18 cellular contexts compared by ENCODE assay signal in genomic region chr6:15493437-15494168, GRCh38.
DNase-seq lines count a peak whose midpoint lies in the region; ATAC-seq and TF ChIP-seq lines count a peak whose summit lies in the region.
"Had no signal": no experiment of that assay in that cellular context is flagged by ENCODE, and none has a peak within 500 bp of the region (broad histone marks: within the 10 kb centered on the region; RNA-seq: fewer than 3 reads in every experiment).

No MANE protein-coding gene starts in this region.

- 89 to 94% methylated on average over 9 of the region's 9 CpGs for WGBS in upper lobe of left lung, 2 donors

- H3K27ac ChIP-seq in SJCRH30 (no peak overlapping the region), upper lobe of left lung (no peak overlapping the region)
- H3K27ac ChIP-seq: C4-2B, hepatocyte, left ventricle myocardium inferior had no signal

- peaks cover 10% of the 10 kb centered on the region for H3K36me3 ChIP-seq in SJCRH30
- peaks cover 5 to 30% (median 21%) of the 10 kb centered on the region in 4 donors for H3K36me3 ChIP-seq in upper lobe of left lung
- H3K36me3 ChIP-seq: uterus had no signal

- H3K36me3 Mint-ChIP-seq in effector memory CD8-positive, alpha-beta T cell (ENCODE audit: insufficient read depth): peaks cover 58% of the 10 kb centered on the region
- H3K36me3 Mint-ChIP-seq in nephron (ENCODE audit: low read depth): peaks cover 56% of the 10 kb centered on the region

- H3K4me3 ChIP-seq in SJCRH30 (no peak overlapping the region), upper lobe of left lung (no peak overlapping the region)
- H3K4me3 ChIP-seq: hepatocyte, left ventricle myocardium inferior, uterus had no signal

- TF ChIP-seq CTCF in nephron (IDR thresholded peaks at IDR 0.05; ENCODE audit: unreplicated experiment in 3 of 3): no peak
- TF ChIP-seq CTCF in upper lobe of left lung (IDR thresholded peaks at IDR 0.05): no peak

- no peak for TF ChIP-seq POLR2A in upper lobe of left lung (IDR thresholded peaks at IDR 0.05)

- peaks cover 9% of the 10 kb centered on the region for H3K4me1 ChIP-seq in SJCRH30
- peaks cover 7 to 19% (median 13%) of the 10 kb centered on the region in 4 donors for H3K4me1 ChIP-seq in upper lobe of left lung

- H3K4me3 Mint-ChIP-seq in effector memory CD8-positive, alpha-beta T cell: no peak overlapping the region
- no peak overlapping the region for H3K4me3 Mint-ChIP-seq in nephron
- H3K4me3 Mint-ChIP-seq: activated naive CD8-positive, alpha-beta T cell treated with anti-CD3 and anti-CD28 coated beads, Interleukin-2, amount 50 U/mL, for 24 hours; stimulated activated naive CD8-positive, alpha-beta T cell treated with anti-CD3 and anti-CD28 coated beads, Interleukin-15, amount 100 ng/mL, for 72 hours had no signal

- H3K27ac Mint-ChIP-seq in effector memory CD8-positive, alpha-beta T cell: peak overlapping the region; percentile 46 to 84
- peak overlapping the region in 2 of 3 experiments; percentile 31 to 82 for H3K27ac Mint-ChIP-seq in nephron
- H3K27ac Mint-ChIP-seq: activated naive CD8-positive, alpha-beta T cell treated with anti-CD3 and anti-CD28 coated beads, Interleukin-2, amount 50 U/mL, for 24 hours had no signal

- H3K9me3 ChIP-seq in SJCRH30 (replicated peaks): no peaks in the 10 kb centered on the region
- no peaks in the 10 kb centered on the region for H3K9me3 ChIP-seq in upper lobe of left lung
- H3K9me3 ChIP-seq: left ventricle myocardium inferior, uterus had no signal

- no peak for TF ChIP-seq EP300 in upper lobe of left lung (IDR thresholded peaks at IDR 0.05)

- no peaks in the 10 kb centered on the region for H3K27me3 ChIP-seq in SJCRH30
- no peaks in the 10 kb centered on the region for H3K27me3 ChIP-seq in upper lobe of left lung
- H3K27me3 ChIP-seq: hepatocyte, uterus had no signal

- ATAC-seq in effector memory CD8-positive, alpha-beta T cell (replicated peaks): no peak
- ATAC-seq in GM19467 (IDR thresholded peaks at IDR 0.05; ENCODE audit: unreplicated experiment) (no peak), upper lobe of left lung (ENCODE audit: low FRiP score in 2 of 2) (no peak)
- ATAC-seq: activated naive CD8-positive, alpha-beta T cell treated with anti-CD3 and anti-CD28 coated beads, Interleukin-2, amount 50 U/mL, for 24 hours; Panc1; stimulated activated naive CD8-positive, alpha-beta T cell treated with anti-CD3 and anti-CD28 coated beads, Interleukin-15, amount 100 ng/mL, for 72 hours had no signal

- H3K9me3 Mint-ChIP-seq in effector memory CD8-positive, alpha-beta T cell: no peaks in the 10 kb centered on the region
- no peaks in the 10 kb centered on the region for H3K9me3 Mint-ChIP-seq in nephron
- H3K9me3 Mint-ChIP-seq: activated naive CD8-positive, alpha-beta T cell treated with anti-CD3 and anti-CD28 coated beads, Interleukin-2, amount 50 U/mL, for 24 hours; stimulated activated naive CD8-positive, alpha-beta T cell treated with anti-CD3 and anti-CD28 coated beads, Interleukin-15, amount 100 ng/mL, for 72 hours had no signal

- peaks cover 17 to 25% of the 10 kb centered on the region in 2 donors for H3K4me1 Mint-ChIP-seq in effector memory CD8-positive, alpha-beta T cell (ENCODE audit: low read depth in 2 of 2)
- H3K4me1 Mint-ChIP-seq in nephron: peaks cover 58% of the 10 kb centered on the region

- DNase-seq in GM04504 (ENCODE audit: low read depth): peak; percentile 28
- peak; percentile 45 for DNase-seq in NCI-H2171 (lab: John Stamatoyannopoulos, UW)
- DNase-seq in effector memory CD8-positive, alpha-beta T cell: no peak
- DNase-seq in SJCRH30: no peak
- DNase-seq in upper lobe of left lung: no peak
- DNase-seq: activated CD4-positive, CD25-positive, alpha-beta regulatory T cell treated with anti-CD3 and anti-CD28 coated beads, Interleukin-2, amount 50 U/mL, for 72 hours; activated naive CD8-positive, alpha-beta T cell treated with anti-CD3 and anti-CD28 coated beads, Interleukin-2, amount 50 U/mL, for 24 hours; DMS79; left ventricle myocardium inferior; NCI-H187; NCI-H526 treated with DMSO at 0.1 percent for 48 hours; stimulated activated naive CD8-positive, alpha-beta T cell treated with anti-CD3 and anti-CD28 coated beads, Interleukin-15, amount 100 ng/mL, for 72 hours; uterus had no signal

- H3K27me3 Mint-ChIP-seq in effector memory CD8-positive, alpha-beta T cell: no peaks in the 10 kb centered on the region
- H3K27me3 Mint-ChIP-seq in nephron (ENCODE audit: low read depth): no peaks in the 10 kb centered on the region
- H3K27me3 Mint-ChIP-seq: activated naive CD8-positive, alpha-beta T cell treated with anti-CD3 and anti-CD28 coated beads, Interleukin-2, amount 50 U/mL, for 24 hours; stimulated activated naive CD8-positive, alpha-beta T cell treated with anti-CD3 and anti-CD28 coated beads, Interleukin-15, amount 100 ng/mL, for 72 hours had no signal

Comparison
In these comparisons a context has a peak if more than half of its experiments do, and no peak if none do; other contexts are left out.
1. DNase-seq: peak in GM04504 (single experiment) and NCI-H2171 (single experiment); none in effector memory CD8-positive, alpha-beta T cell (0 of 3), SJCRH30 (0 of 2) and upper lobe of left lung (0 of 2).